ENCODE assay signal across 9 cellular contexts in genomic region chr16:2519711-2520080, GRCh38. TPM values are rescaled to one million over a fixed set of nuclear protein-coding genes. Genes with fewer than 3 reads are reported as not detected.
DNase-seq lines count a peak whose midpoint lies in the region; ATAC-seq, FAIRE-seq and TF ChIP-seq lines count a peak whose summit lies in the region.
"Had no signal": no experiment of that assay in that cellular context is flagged by ENCODE, and none has a peak within 500 bp of the region (broad histone marks: within the 10 kb centered on the region; RNA-seq: fewer than 3 reads in every experiment).

No MANE protein-coding gene starts in this region.

- H3K4me1 Mint-ChIP-seq in neural crest cell: peaks cover 44% of the 10 kb centered on the region

- H3K27ac Mint-ChIP-seq in neural crest cell (ENCODE audit: unreplicated experiment): peak overlapping the region; percentile 92

- H2AFZ ChIP-seq in MM.1S (ENCODE audit: low read length): no peak overlapping the region

- peak overlapping the region; percentile 89 for H3K4me3 Mint-ChIP-seq in neural crest cell

- H3K36me3 Mint-ChIP-seq in neural crest cell (ENCODE audit: low read depth): peaks cover 6% of the 10 kb centered on the region

- peaks cover 7% of the 10 kb centered on the region for H3K27me3 Mint-ChIP-seq in neural crest cell (ENCODE audit: low read depth)

- H4K20me1 ChIP-seq in MM.1S (ENCODE audit: insufficient read depth, low read length): peaks cover 15% of the 10 kb centered on the region; the same call in 1 of the 2 replicates

- no peaks in the 10 kb centered on the region for H3K36me3 ChIP-seq in MM.1S (replicated peaks; ENCODE audit: insufficient read depth, low read length)
- peaks cover 0 to 18% of the 10 kb centered on the region in 2 donors for H3K36me3 ChIP-seq in duodenal mucosa (ENCODE audit: control insufficient read depth in 1 of 2, insufficient read depth in 2 of 2, low read length in 2 of 2)

- TF ChIP-seq POLR2A in GM12891 (IDR thresholded peaks at IDR 0.05; ENCODE audit: low read depth, low read length): no peak

- H3K4me3 ChIP-seq in AG10803 (ENCODE audit: low read length) (peak overlapping the region; percentile 40), MM.1S (ENCODE audit: low read length) (no peak overlapping the region), duodenal mucosa (ENCODE audit: low read depth in 1 of 2, low read length in 2 of 2) (peak overlapping the region in 1 of 2 donors; percentile 28)

- DNase-seq in AG10803 (ENCODE audit: low read depth) (no peak), MM.1S (no peak), neural crest cell (ENCODE audit: low read depth, low spot score) (no peak), NCI-H345 (lab: John Stamatoyannopoulos, UW) (no peak), GM12891 (ENCODE audit: insufficient read length, low spot score) (no peak)
- no peak for DNase-seq in stimulated activated CD4-positive, alpha-beta T cell treated with anti-CD3 and anti-CD28 coated beads, Interleukin-12 subunit alpha, Interleukin-12 subunit beta, amount 100 ng/mL, for 4 hours

- H3K4me1 ChIP-seq in MM.1S (ENCODE audit: low read length) (peaks cover 4% of the 10 kb centered on the region; the same call in 1 of the 2 replicates), duodenal mucosa (ENCODE audit: control insufficient read depth in 1 of 2, insufficient read depth in 2 of 2, low read length in 2 of 2) (peaks cover 70 to 76% of the 10 kb centered on the region in 2 donors)

- H3K9me3 ChIP-seq in MM.1S (replicated peaks; ENCODE audit: insufficient read depth, low read length): no peaks in the 10 kb centered on the region
- no peaks in the 10 kb centered on the region for H3K9me3 ChIP-seq in duodenal mucosa (ENCODE audit: control insufficient read depth in 1 of 2, low read length in 2 of 2)

- no peak for ATAC-seq in GM21526 (IDR thresholded peaks at IDR 0.05; ENCODE audit: low FRiP score, unreplicated experiment)

- H3K9ac ChIP-seq in MM.1S (ENCODE audit: low read length) (no peak overlapping the region), duodenal mucosa (ENCODE audit: low read depth in 1 of 2, low read length in 2 of 2) (peak overlapping the region in 1 of 2 donors; percentile 10)

- H3K4me2 ChIP-seq in MM.1S (ENCODE audit: low read depth, low read length): peak overlapping the region; percentile 55; the same call in 1 of the 2 replicates

- H3K9me3 Mint-ChIP-seq in neural crest cell: no peaks in the 10 kb centered on the region

- H3K79me2 ChIP-seq in MM.1S (ENCODE audit: low read length): peaks cover 92% of the 10 kb centered on the region

- no peaks in the 10 kb centered on the region for H3K27me3 ChIP-seq in MM.1S (replicated peaks; ENCODE audit: insufficient read depth, low read length)
- no peaks in the 10 kb centered on the region for H3K27me3 ChIP-seq in duodenal mucosa (ENCODE audit: control insufficient read depth in 1 of 2, insufficient read depth in 2 of 2, low read length in 2 of 2)

- no peaks in the 10 kb centered on the region for H3K9me2 ChIP-seq in MM.1S (replicated peaks; ENCODE audit: insufficient read depth, low read length)

- TF ChIP-seq CTCF in AG10803 (conservative IDR thresholded peaks at IDR 0.05; ENCODE audit: low read length) (no peak), MM.1S (IDR thresholded peaks at IDR 0.05; ENCODE audit: low read length) (no peak), neural crest cell (conservative IDR thresholded peaks at IDR 0.05) (no peak)

- no peak for FAIRE-seq in GM12891 (lab: Jason Lieb, UNC)

- H3K27ac ChIP-seq in MM.1S (ENCODE audit: low read length): peak overlapping the region; percentile 30; the same call in 1 of the 2 replicates
- peak overlapping the region; percentile 63 for H3K27ac ChIP-seq in duodenal mucosa (ENCODE audit: low read depth, low read length)

- peaks cover 13% of the 10 kb centered on the region for H3F3A ChIP-seq in MM.1S (ENCODE audit: insufficient read depth, low read length)

TF ChIP-seq in GM12891, 5 proteins besides CTCF, POLR2A, EP300 and RAD21:
- TF ChIP-seq TAF1 (IDR thresholded peaks at IDR 0.05; ENCODE audit: low read depth, low read length) (no peak), SPI1 (IDR thresholded peaks at IDR 0.05; ENCODE audit: low read depth, low read length) (no peak), POU2F2 (IDR thresholded peaks at IDR 0.05; ENCODE audit: low read depth, low read length) (no peak), PAX5 (IDR thresholded peaks at IDR 0.05; ENCODE audit: insufficient read depth, low read length, severe bottlenecking) (no peak), POLR2AphosphoS5 (IDR thresholded peaks at IDR 0.05; ENCODE audit: low read depth, low read length) (no peak)
TF ChIP-seq in GM12891: peak in this region for 0.

RNA-seq across cellular contexts. Expression of gene AMDHD2, which starts 0.5 kb away (rescaled TPM):
- total RNA-seq in neural crest cell: 50.9 and 58.3 TPM in 2 replicates
- 14.2 TPM for polyA plus RNA-seq in GM12891 (2012; ENCODE audit: low read depth, missing spikeins)

RNA-seq across cellular contexts. Expression of gene ATP6V0C, which starts 5.9 kb away (rescaled TPM):
- total RNA-seq in neural crest cell: 154 and 159 TPM in 2 replicates
- polyA plus RNA-seq in GM12891 (2012; ENCODE audit: low read depth, missing spikeins): 103 TPM

RNA-seq across cellular contexts. Expression of gene CEMP1, which starts 11.5 kb away (rescaled TPM):
- not detected in 2 replicates for total RNA-seq in neural crest cell
- 2.6 TPM for polyA plus RNA-seq in GM12891 (2012; ENCODE audit: low read depth, missing spikeins)
- total RNA-seq: left cardiac atrium had no signal

RNA-seq across cellular contexts. Expression of gene PDPK1, which starts 18.1 kb away (rescaled TPM):
- total RNA-seq in neural crest cell: 34.2 and 37.5 TPM in 2 replicates
- 12.6 TPM for polyA plus RNA-seq in GM12891 (2012; ENCODE audit: low read depth, missing spikeins)

RNA-seq across cellular contexts. Expression of gene TBC1D24, which starts 44.8 kb away (rescaled TPM):
- total RNA-seq in neural crest cell: 30.0 and 32.5 TPM in 2 replicates
- 1.1 TPM for polyA plus RNA-seq in GM12891 (2012; ENCODE audit: low read depth, missing spikeins)
